In the genomic region with DNA sequence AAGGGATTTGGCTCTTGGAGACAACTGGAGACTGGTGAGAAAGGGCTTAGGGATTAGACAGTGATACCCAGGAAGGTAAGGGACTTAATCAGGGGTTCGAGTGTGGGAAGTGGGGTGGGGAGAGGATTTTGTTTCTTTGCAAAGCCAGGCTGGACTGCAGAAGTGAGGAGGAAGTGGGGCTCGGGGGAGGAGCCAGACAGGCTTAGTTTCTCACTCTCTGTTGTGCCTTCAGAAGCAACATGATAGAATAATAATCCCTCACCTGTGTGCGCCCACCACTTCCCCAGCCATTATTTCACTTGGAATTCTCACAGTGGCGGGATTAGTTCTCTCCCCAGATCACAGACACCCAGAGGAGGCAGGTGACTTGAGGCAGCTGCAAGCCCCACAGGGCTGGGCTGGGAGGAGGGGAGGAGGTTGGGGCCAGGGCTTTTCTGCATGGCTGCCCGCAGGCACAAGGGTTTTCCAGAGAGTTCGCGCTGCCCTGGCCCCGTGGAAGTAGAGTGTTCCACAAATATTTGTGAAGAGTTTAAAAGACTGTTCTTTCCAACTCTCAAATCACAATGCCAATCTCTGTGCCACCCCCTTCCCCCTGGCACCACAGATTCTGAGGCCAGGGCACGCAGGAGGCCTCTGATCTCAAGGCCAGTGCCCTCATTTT, we compare ENCODE assay signal across 1 cellular context.
TF ChIP-seq lines count a peak whose summit lies in the region.

No MANE protein-coding gene starts in this region.

TF ChIP-seq in GM12878, 131 proteins besides CTCF, POLR2A, EP300 and RAD21:
- TF ChIP-seq RUNX3 (IDR thresholded peaks at IDR 0.05; ENCODE audit: low read length) (no peak), TCF3 (IDR thresholded peaks at IDR 0.05; ENCODE audit: borderline replicate concordance, insufficient read depth, low read depth, low read length) (no peak), SPI1 (IDR thresholded peaks at IDR 0.05; ENCODE audit: borderline replicate concordance, insufficient read depth, low read depth, low read length) (peak; percentile 74; the same call in 1 of the 2 replicates), ZNF217 (IDR thresholded peaks at IDR 0.05) (no peak), STAT3 (IDR thresholded peaks at IDR 0.05; ENCODE audit: low read depth, low read length) (no peak), RELA (IDR thresholded peaks at IDR 0.05; ENCODE audit: borderline replicate concordance, partially characterized antibody) (no peak), BHLHE40 (IDR thresholded peaks at IDR 0.05; ENCODE audit: borderline replicate concordance in 1 of 2, low read depth in 2 of 2, low read length in 1 of 2) (peak in 1 of 2 experiments; percentile 56; a peak in 1 of 4 replicates), WRNIP1 (IDR thresholded peaks at IDR 0.05; ENCODE audit: borderline replicate concordance, low read depth, low read length) (no peak), POLR2AphosphoS5 (IDR thresholded peaks at IDR 0.05; ENCODE audit: low read length) (0 out of 2 replicates have a peak, but pooled peaks have one; percentile 27), ETV6 (conservative IDR thresholded peaks at IDR 0.05 in 1 of 2, IDR thresholded peaks at IDR 0.05 in 1 of 2; ENCODE audit: borderline replicate concordance in 1 of 2, low read depth in 1 of 2) (no peak), IKZF1 (conservative IDR thresholded peaks at IDR 0.05) (0 out of 2 replicates have a peak, but pooled peaks have one; percentile 43), NR2C2 (IDR thresholded peaks at IDR 0.05; ENCODE audit: borderline replicate concordance, control insufficient read depth, insufficient read length, low read depth) (no peak), POLR2AphosphoS2 (IDR thresholded peaks at IDR 0.05; ENCODE audit: low read depth, low read length) (no peak), MYB (IDR thresholded peaks at IDR 0.05; ENCODE audit: borderline replicate concordance, low read depth, low read length) (no peak), DPF2 (IDR thresholded peaks at IDR 0.05) (no peak), EGR1 (IDR thresholded peaks at IDR 0.05; ENCODE audit: borderline replicate concordance in 1 of 2, low read depth in 2 of 2, low read length in 2 of 2) (no peak), IKZF2 (IDR thresholded peaks at IDR 0.05) (peak in 1 of 2 experiments; percentile 28; a peak in 2 of 4 replicates), TCF12 (IDR thresholded peaks at IDR 0.05; ENCODE audit: low read depth, low read length) (peak; percentile 25; the same call in 1 of the 2 replicates), PAX8 (IDR thresholded peaks at IDR 0.05) (no peak), EED (IDR thresholded peaks at IDR 0.05; ENCODE audit: low read depth) (peak; percentile 43; the same call in 1 of the 2 replicates), SRF (IDR thresholded peaks at IDR 0.05; ENCODE audit: low read depth in 2 of 2, low read length in 2 of 2) (no peak), KAT2A (conservative IDR thresholded peaks at IDR 0.05; ENCODE audit: control insufficient read depth, low read depth, low read length) (no peak), NR2C1 (IDR thresholded peaks at IDR 0.05) (no peak), HDAC6 (IDR thresholded peaks at IDR 0.05; ENCODE audit: unreplicated experiment) (no peak), NFXL1 (IDR thresholded peaks at IDR 0.05; ENCODE audit: borderline replicate concordance) (no peak), SREBF1 (IDR thresholded peaks at IDR 0.05; ENCODE audit: low read length) (no peak), NFYA (IDR thresholded peaks at IDR 0.05; ENCODE audit: borderline replicate concordance, low read depth, low read length) (no peak), RFX5 (IDR thresholded peaks at IDR 0.05; ENCODE audit: low read depth, low read length) (no peak), BMI1 (IDR thresholded peaks at IDR 0.05; ENCODE audit: borderline replicate concordance) (no peak), ZZZ3 (IDR thresholded peaks at IDR 0.05; ENCODE audit: control insufficient read depth, insufficient read length, low read depth) (no peak), PAX5 (IDR thresholded peaks at IDR 0.05; ENCODE audit: borderline replicate concordance, low read depth, low read length) (peak; percentile 76)
- TF ChIP-seq, protein P1, sequence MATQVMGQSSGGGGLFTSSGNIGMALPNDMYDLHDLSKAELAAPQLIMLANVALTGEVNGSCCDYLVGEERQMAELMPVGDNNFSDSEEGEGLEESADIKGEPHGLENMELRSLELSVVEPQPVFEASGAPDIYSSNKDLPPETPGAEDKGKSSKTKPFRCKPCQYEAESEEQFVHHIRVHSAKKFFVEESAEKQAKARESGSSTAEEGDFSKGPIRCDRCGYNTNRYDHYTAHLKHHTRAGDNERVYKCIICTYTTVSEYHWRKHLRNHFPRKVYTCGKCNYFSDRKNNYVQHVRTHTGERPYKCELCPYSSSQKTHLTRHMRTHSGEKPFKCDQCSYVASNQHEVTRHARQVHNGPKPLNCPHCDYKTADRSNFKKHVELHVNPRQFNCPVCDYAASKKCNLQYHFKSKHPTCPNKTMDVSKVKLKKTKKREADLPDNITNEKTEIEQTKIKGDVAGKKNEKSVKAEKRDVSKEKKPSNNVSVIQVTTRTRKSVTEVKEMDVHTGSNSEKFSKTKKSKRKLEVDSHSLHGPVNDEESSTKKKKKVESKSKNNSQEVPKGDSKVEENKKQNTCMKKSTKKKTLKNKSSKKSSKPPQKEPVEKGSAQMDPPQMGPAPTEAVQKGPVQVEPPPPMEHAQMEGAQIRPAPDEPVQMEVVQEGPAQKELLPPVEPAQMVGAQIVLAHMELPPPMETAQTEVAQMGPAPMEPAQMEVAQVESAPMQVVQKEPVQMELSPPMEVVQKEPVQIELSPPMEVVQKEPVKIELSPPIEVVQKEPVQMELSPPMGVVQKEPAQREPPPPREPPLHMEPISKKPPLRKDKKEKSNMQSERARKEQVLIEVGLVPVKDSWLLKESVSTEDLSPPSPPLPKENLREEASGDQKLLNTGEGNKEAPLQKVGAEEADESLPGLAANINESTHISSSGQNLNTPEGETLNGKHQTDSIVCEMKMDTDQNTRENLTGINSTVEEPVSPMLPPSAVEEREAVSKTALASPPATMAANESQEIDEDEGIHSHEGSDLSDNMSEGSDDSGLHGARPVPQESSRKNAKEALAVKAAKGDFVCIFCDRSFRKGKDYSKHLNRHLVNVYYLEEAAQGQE (IDR thresholded peaks at IDR 0.05; ENCODE audit: low read depth, low read length), result no peak
- TF ChIP-seq, protein P2, sequence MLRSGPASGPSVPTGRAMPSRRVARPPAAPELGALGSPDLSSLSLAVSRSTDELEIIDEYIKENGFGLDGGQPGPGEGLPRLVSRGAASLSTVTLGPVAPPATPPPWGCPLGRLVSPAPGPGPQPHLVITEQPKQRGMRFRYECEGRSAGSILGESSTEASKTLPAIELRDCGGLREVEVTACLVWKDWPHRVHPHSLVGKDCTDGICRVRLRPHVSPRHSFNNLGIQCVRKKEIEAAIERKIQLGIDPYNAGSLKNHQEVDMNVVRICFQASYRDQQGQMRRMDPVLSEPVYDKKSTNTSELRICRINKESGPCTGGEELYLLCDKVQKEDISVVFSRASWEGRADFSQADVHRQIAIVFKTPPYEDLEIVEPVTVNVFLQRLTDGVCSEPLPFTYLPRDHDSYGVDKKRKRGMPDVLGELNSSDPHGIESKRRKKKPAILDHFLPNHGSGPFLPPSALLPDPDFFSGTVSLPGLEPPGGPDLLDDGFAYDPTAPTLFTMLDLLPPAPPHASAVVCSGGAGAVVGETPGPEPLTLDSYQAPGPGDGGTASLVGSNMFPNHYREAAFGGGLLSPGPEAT (IDR thresholded peaks at IDR 0.05; ENCODE audit: low read depth), result peak; percentile 33; the same call in 1 of the 2 replicates
- TF ChIP-seq, protein P3, sequence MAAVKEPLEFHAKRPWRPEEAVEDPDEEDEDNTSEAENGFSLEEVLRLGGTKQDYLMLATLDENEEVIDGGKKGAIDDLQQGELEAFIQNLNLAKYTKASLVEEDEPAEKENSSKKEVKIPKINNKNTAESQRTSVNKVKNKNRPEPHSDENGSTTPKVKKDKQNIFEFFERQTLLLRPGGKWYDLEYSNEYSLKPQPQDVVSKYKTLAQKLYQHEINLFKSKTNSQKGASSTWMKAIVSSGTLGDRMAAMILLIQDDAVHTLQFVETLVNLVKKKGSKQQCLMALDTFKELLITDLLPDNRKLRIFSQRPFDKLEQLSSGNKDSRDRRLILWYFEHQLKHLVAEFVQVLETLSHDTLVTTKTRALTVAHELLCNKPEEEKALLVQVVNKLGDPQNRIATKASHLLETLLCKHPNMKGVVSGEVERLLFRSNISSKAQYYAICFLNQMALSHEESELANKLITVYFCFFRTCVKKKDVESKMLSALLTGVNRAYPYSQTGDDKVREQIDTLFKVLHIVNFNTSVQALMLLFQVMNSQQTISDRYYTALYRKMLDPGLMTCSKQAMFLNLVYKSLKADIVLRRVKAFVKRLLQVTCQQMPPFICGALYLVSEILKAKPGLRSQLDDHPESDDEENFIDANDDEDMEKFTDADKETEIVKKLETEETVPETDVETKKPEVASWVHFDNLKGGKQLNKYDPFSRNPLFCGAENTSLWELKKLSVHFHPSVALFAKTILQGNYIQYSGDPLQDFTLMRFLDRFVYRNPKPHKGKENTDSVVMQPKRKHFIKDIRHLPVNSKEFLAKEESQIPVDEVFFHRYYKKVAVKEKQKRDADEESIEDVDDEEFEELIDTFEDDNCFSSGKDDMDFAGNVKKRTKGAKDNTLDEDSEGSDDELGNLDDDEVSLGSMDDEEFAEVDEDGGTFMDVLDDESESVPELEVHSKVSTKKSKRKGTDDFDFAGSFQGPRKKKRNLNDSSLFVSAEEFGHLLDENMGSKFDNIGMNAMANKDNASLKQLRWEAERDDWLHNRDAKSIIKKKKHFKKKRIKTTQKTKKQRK (IDR thresholded peaks at IDR 0.05; ENCODE audit: low read depth, low read length), result no peak
- TF ChIP-seq, protein P4, sequence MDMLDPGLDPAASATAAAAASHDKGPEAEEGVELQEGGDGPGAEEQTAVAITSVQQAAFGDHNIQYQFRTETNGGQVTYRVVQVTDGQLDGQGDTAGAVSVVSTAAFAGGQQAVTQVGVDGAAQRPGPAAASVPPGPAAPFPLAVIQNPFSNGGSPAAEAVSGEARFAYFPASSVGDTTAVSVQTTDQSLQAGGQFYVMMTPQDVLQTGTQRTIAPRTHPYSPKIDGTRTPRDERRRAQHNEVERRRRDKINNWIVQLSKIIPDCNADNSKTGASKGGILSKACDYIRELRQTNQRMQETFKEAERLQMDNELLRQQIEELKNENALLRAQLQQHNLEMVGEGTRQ (IDR thresholded peaks at IDR 0.05; ENCODE audit: borderline replicate concordance, low read depth, low read length), result no peak
- TF ChIP-seq, protein P5, sequence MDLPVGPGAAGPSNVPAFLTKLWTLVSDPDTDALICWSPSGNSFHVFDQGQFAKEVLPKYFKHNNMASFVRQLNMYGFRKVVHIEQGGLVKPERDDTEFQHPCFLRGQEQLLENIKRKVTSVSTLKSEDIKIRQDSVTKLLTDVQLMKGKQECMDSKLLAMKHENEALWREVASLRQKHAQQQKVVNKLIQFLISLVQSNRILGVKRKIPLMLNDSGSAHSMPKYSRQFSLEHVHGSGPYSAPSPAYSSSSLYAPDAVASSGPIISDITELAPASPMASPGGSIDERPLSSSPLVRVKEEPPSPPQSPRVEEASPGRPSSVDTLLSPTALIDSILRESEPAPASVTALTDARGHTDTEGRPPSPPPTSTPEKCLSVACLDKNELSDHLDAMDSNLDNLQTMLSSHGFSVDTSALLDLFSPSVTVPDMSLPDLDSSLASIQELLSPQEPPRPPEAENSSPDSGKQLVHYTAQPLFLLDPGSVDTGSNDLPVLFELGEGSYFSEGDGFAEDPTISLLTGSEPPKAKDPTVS (IDR thresholded peaks at IDR 0.05; ENCODE audit: low read depth, low read length), result peak; percentile 23; the same call in 1 of the 2 replicates
- TF ChIP-seq, protein P6, sequence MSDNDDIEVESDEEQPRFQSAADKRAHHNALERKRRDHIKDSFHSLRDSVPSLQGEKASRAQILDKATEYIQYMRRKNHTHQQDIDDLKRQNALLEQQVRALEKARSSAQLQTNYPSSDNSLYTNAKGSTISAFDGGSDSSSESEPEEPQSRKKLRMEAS (IDR thresholded peaks at IDR 0.05; ENCODE audit: low read depth, low read length), result no peak
